ENCODE assay signal across 8 cellular contexts in genomic region chr14:89040438-89041244, GRCh38.
DNase-seq lines count a peak whose midpoint lies in the region; ATAC-seq, FAIRE-seq and TF ChIP-seq lines count a peak whose summit lies in the region.

No MANE protein-coding gene starts in this region.

- TF ChIP-seq CTCF in keratinocyte (optimal IDR thresholded peaks at IDR 0.05 in 1 of 3, IDR thresholded peaks at IDR 0.05 in 1 of 3, conservative IDR thresholded peaks at IDR 0.05 in 1 of 3; ENCODE audit: extremely low read depth in 1 of 3, insufficient read depth in 2 of 3, low read length in 3 of 3) = peak; percentile 87 to 97 (median 94)

- peaks cover 7% of the 10 kb centered on the region for H3K4me1 Mint-ChIP-seq in central memory CD8-positive, alpha-beta T cell

- H3K79me2 ChIP-seq in keratinocyte (ENCODE audit: control insufficient read depth, insufficient read depth, low read length) = no peaks in the 10 kb centered on the region

- TF ChIP-seq POLR2A in GM12891 (IDR thresholded peaks at IDR 0.05; ENCODE audit: low read depth, low read length) = no peak

- H3K27ac Mint-ChIP-seq in central memory CD8-positive, alpha-beta T cell (ENCODE audit: low read depth) = no peak overlapping the region

- H3K9ac ChIP-seq in keratinocyte (ENCODE audit: control insufficient read depth, extremely low read depth, insufficient read depth, low read length) = peak overlapping the region; percentile 74

- no peaks in the 10 kb centered on the region for H3K36me3 ChIP-seq in keratinocyte (ENCODE audit: control insufficient read depth in 2 of 2, extremely low read depth in 1 of 2, insufficient read depth in 2 of 2, low read length in 2 of 2)

- H3K9me1 ChIP-seq in keratinocyte (ENCODE audit: control insufficient read depth, extremely low read depth, insufficient read depth, low read length) = no peaks in the 10 kb centered on the region

- H3K9me3 ChIP-seq in keratinocyte (ENCODE audit: control insufficient read depth, low read depth, low read length) = no peaks in the 10 kb centered on the region

- peak overlapping the region; percentile 98 for H2AFZ ChIP-seq in keratinocyte (ENCODE audit: control insufficient read depth, low read length)

- H3K4me3 Mint-ChIP-seq in central memory CD8-positive, alpha-beta T cell = no peak overlapping the region

- H3K27me3 Mint-ChIP-seq in central memory CD8-positive, alpha-beta T cell = peaks cover 70% of the 10 kb centered on the region

- peak overlapping the region; percentile 96 for H3K4me2 ChIP-seq in keratinocyte (ENCODE audit: control insufficient read depth, extremely low read depth, insufficient read depth, low read depth, low read length)

- H3K9me3 Mint-ChIP-seq in central memory CD8-positive, alpha-beta T cell = no peaks in the 10 kb centered on the region

- DNase-seq in GM12891 (ENCODE audit: insufficient read length, low spot score) (peak; percentile 55), NCI-H2227 (lab: John Stamatoyannopoulos, UW; ENCODE audit: unreplicated experiment) (peak; percentile 89), keratinocyte (ENCODE audit: low read depth, low spot score) (peak; percentile 23)
- DNase-seq in central memory CD8-positive, alpha-beta T cell (ENCODE audit: low spot score in 2 of 2) = peak; percentile 53 to 76
- DNase-seq in stimulated activated CD4-positive, alpha-beta T cell treated with anti-CD3 and anti-CD28 coated beads, Interleukin-12 subunit alpha, Interleukin-12 subunit beta, amount 100 ng/mL, for 48 hours (ENCODE audit: low read depth in 2 of 3, low spot score in 1 of 3) = peak; percentile 67 to 90 (median 79)

- ATAC-seq in HG03039 (IDR thresholded peaks at IDR 0.05; ENCODE audit: unreplicated experiment) = peak; percentile 73
- peak; percentile 48 to 55 for ATAC-seq in activated CD4-positive, CD25-positive, alpha-beta regulatory T cell treated with anti-CD3 and anti-CD28 coated beads, Interleukin-2, amount 50 U/mL, for 24 hours
- ATAC-seq in central memory CD8-positive, alpha-beta T cell (replicated peaks; ENCODE audit: extremely low read depth, poor library complexity, severe bottlenecking) = no peak
- no peak for ATAC-seq in HG03045 (IDR thresholded peaks at IDR 0.05; ENCODE audit: unreplicated experiment)

- FAIRE-seq in GM12891 (lab: Jason Lieb, UNC) = peak; percentile 75
- peak; percentile 56 for FAIRE-seq in keratinocyte (lab: Jason Lieb, UNC)

- dilution Hi-C loops in keratinocyte (cut with MboI; ENCODE audit: extremely low pct_ligation_motif_present, low sequenced_read_pairs) = no loop called here

- peak overlapping the region; percentile 68 for H3K27ac ChIP-seq in keratinocyte (ENCODE audit: control insufficient read depth, insufficient read depth, low read length)

- no peaks in the 10 kb centered on the region for H3K27me3 ChIP-seq in keratinocyte (ENCODE audit: control insufficient read depth, extremely low read depth, insufficient read depth, low read length)

- H3K4me1 ChIP-seq in keratinocyte (ENCODE audit: control insufficient read depth, extremely low read depth, insufficient read depth, low read length) = peaks cover 12% of the 10 kb centered on the region

- peak overlapping the region; percentile 25 to 78 (median 69) for H3K4me3 ChIP-seq in keratinocyte (ENCODE audit: control insufficient read depth in 2 of 3, extremely low read depth in 1 of 3, insufficient read depth in 2 of 3, low read depth in 1 of 3, low read length in 3 of 3)

- H4K20me1 ChIP-seq in keratinocyte (ENCODE audit: control insufficient read depth, extremely low read depth, insufficient read depth, low read length) = no peaks in the 10 kb centered on the region

- H3K36me3 Mint-ChIP-seq in central memory CD8-positive, alpha-beta T cell (ENCODE audit: insufficient read depth) = peaks cover 1% of the 10 kb centered on the region

TF ChIP-seq in GM12891, 5 proteins besides CTCF, POLR2A, EP300 and RAD21:
- TF ChIP-seq POLR2AphosphoS5 (IDR thresholded peaks at IDR 0.05; ENCODE audit: low read depth, low read length) (no peak), SPI1 (IDR thresholded peaks at IDR 0.05; ENCODE audit: low read depth, low read length) (no peak), TAF1 (IDR thresholded peaks at IDR 0.05; ENCODE audit: low read depth, low read length) (no peak), POU2F2 (IDR thresholded peaks at IDR 0.05; ENCODE audit: low read depth, low read length) (0 out of 2 replicates have a peak, but pooled peaks have one; percentile 12), PAX5 (IDR thresholded peaks at IDR 0.05; ENCODE audit: insufficient read depth, low read length, severe bottlenecking) (no peak)

Comparison
In these comparisons a context has a peak if more than half of its experiments do, and no peak if none do; other contexts are left out.
1. DNase-seq: peak in every context shown above with its lines; median percentile 89 in NCI-H2227; 79 in stimulated activated CD4-positive, alpha-beta T cell treated with anti-CD3 and anti-CD28 coated beads, Interleukin-12 subunit alpha, Interleukin-12 subunit beta, amount 100 ng/mL, for 48 hours; 64 in central memory CD8-positive, alpha-beta T cell; 55 in GM12891; 23 in keratinocyte.
2. ATAC-seq: peak in HG03039 (single experiment) and activated CD4-positive, CD25-positive, alpha-beta regulatory T cell treated with anti-CD3 and anti-CD28 coated beads, Interleukin-2, amount 50 U/mL, for 24 hours (2 of 2); none in central memory CD8-positive, alpha-beta T cell (single experiment) and HG03045 (single experiment).